10 cellular contexts compared by ENCODE assay signal in the genomic region with DNA sequence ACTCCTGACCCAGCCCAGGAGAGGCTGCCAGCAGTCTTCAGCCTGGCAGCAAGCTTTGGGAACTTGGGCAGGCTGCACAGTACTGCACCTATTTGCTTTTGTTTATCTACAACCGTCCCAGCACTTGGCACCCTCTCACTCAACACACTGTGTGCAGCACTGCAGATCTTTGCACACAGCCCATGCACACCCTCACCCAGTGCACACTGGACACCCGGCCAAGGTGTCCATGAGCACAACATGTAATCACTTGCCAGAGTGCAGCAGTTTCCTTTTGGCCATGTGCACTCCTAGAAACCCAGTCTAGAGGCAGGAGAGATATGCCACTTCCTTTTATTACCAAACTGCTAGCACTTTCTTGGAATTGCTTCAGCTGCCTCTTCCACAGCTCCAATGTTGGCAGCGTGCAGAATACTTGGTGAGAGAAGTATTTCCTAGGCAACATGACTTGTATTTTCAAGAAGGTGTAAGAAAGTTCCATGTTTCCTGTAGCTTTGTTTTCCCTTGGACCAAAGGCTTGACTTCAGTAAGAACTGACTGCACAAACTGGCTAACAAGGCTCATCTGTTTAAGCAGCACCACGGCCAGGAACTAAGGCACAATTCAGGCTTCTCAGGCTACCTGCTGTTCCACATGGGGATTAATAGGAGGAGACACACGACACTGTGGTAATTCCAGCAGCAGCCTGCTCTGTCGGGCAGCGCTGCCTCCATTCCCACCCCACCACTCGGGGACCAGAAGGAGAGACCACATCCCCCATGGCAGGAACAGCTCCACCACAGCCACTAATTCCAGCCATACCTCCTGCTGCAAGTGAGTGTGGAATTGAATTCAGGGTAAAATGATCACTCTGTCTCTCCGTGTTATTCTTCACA. TPM values are rescaled to one million over a fixed set of nuclear protein-coding genes. Genes with fewer than 3 reads are reported as not detected.
DNase-seq lines count a peak whose midpoint lies in the region; ATAC-seq and TF ChIP-seq lines count a peak whose summit lies in the region.
"Had no signal": no experiment of that assay in that cellular context is flagged by ENCODE, and none has a peak within 500 bp of the region (broad histone marks: within the 10 kb centered on the region; RNA-seq: fewer than 3 reads in every experiment).

No MANE protein-coding gene starts in this region.

- H3K4me3 ChIP-seq in LNCaP clone FGC (ENCODE audit: low read depth, low read length) (peak overlapping the region; percentile 31), right atrium auricular region (peak overlapping the region in 1 of 2 donors; percentile 19), gastrocnemius medialis (no peak overlapping the region), tibial artery (no peak overlapping the region)

- TF ChIP-seq CTCF in LNCaP clone FGC (IDR thresholded peaks at IDR 0.05; ENCODE audit: control insufficient read depth, extremely low read depth, insufficient read depth) = no peak
- TF ChIP-seq CTCF in right atrium auricular region (IDR thresholded peaks at IDR 0.05) = no peak
- TF ChIP-seq CTCF in gastrocnemius medialis (IDR thresholded peaks at IDR 0.05 in 4 of 5, conservative IDR thresholded peaks at IDR 0.05 in 1 of 5) = peak in 1 of 5 experiments; percentile 20
- no peak for TF ChIP-seq CTCF in tibial artery (IDR thresholded peaks at IDR 0.05)

- peak; percentile 78 for DNase-seq in LNCaP clone FGC (ENCODE audit: low read depth)
- DNase-seq in right atrium auricular region (ENCODE audit: low spot score) = no peak
- no peak for DNase-seq in gastrocnemius medialis
- no peak for DNase-seq in tibial artery
- no peak for DNase-seq in SHP77 (lab: John Stamatoyannopoulos, UW)
- no peak for DNase-seq in activated T-cell treated with anti-CD3 and anti-CD28 coated beads, Interleukin-2, amount 50 U/mL, for 24 hours
- DNase-seq: MM.1S had no signal

- no peak overlapping the region for H3K27ac Mint-ChIP-seq in activated T-cell treated with anti-CD3 and anti-CD28 coated beads, Interleukin-2, amount 50 U/mL, for 24 hours
- H3K27ac Mint-ChIP-seq: memory B cell had no signal

- H3K36me3 ChIP-seq in right atrium auricular region (no peaks in the 10 kb centered on the region), gastrocnemius medialis (no peaks in the 10 kb centered on the region), tibial artery (no peaks in the 10 kb centered on the region)

- H3K4me1 ChIP-seq in right atrium auricular region (peaks cover 0 to 30% of the 10 kb centered on the region in 2 donors), gastrocnemius medialis (peaks cover 30 to 40% of the 10 kb centered on the region in 2 donors), tibial artery (peaks cover 0 to 24% (median 17%) of the 10 kb centered on the region in 4 donors)

- no peak overlapping the region for H3K4me3 Mint-ChIP-seq in activated T-cell treated with anti-CD3 and anti-CD28 coated beads, Interleukin-2, amount 50 U/mL, for 24 hours
- H3K4me3 Mint-ChIP-seq: memory B cell had no signal

- H3K9me3 Mint-ChIP-seq in activated T-cell treated with anti-CD3 and anti-CD28 coated beads, Interleukin-2, amount 50 U/mL, for 24 hours = no peaks in the 10 kb centered on the region
- H3K9me3 Mint-ChIP-seq: memory B cell had no signal

- peak overlapping the region; percentile 54 for H3K27ac ChIP-seq in angular gyrus (ENCODE audit: low read depth, low read length)
- peak overlapping the region; percentile 31 to 64 for H3K27ac ChIP-seq in right atrium auricular region
- H3K27ac ChIP-seq in gastrocnemius medialis = peak overlapping the region in 2 of 4 donors; percentile 8 to 30
- H3K27ac ChIP-seq in tibial artery = no peak overlapping the region

- in situ Hi-C loops in gastrocnemius medialis (cut with MboI; ENCODE audit: low sequenced_read_pairs in 4 of 4) = no loop called here

- intact Hi-C loops in gastrocnemius medialis (cut with DNase I; ENCODE audit: low total_unique reads) (no loop called here), tibial artery (cut with DNase I; ENCODE audit: low total_unique reads) (no loop called here)

- peak; percentile 32 to 49 for ATAC-seq in gastrocnemius medialis
- no peak for ATAC-seq in GM21825 (IDR thresholded peaks at IDR 0.05; ENCODE audit: unreplicated experiment)

- H3K4me1 Mint-ChIP-seq in activated T-cell treated with anti-CD3 and anti-CD28 coated beads, Interleukin-2, amount 50 U/mL, for 24 hours (ENCODE audit: low read depth) = no peaks in the 10 kb centered on the region
- H3K4me1 Mint-ChIP-seq: memory B cell had no signal

- H3K27me3 ChIP-seq in right atrium auricular region (no peaks in the 10 kb centered on the region), gastrocnemius medialis (no peaks in the 10 kb centered on the region), tibial artery (no peaks in the 10 kb centered on the region)

- H3K27me3 Mint-ChIP-seq in activated T-cell treated with anti-CD3 and anti-CD28 coated beads, Interleukin-2, amount 50 U/mL, for 24 hours = peaks cover 11% of the 10 kb centered on the region

- H3K36me3 Mint-ChIP-seq in activated T-cell treated with anti-CD3 and anti-CD28 coated beads, Interleukin-2, amount 50 U/mL, for 24 hours (ENCODE audit: low read depth) = no peaks in the 10 kb centered on the region
- H3K36me3 Mint-ChIP-seq: memory B cell had no signal

- TF ChIP-seq POLR2A in gastrocnemius medialis (IDR thresholded peaks at IDR 0.05) = no peak

- no peaks in the 10 kb centered on the region for H3K9me3 ChIP-seq in right atrium auricular region
- no peaks in the 10 kb centered on the region for H3K9me3 ChIP-seq in gastrocnemius medialis
- H3K9me3 ChIP-seq in tibial artery = no peaks in the 10 kb centered on the region

RNA-seq across cellular contexts. Expression of gene ATP7B, which starts 15.3 kb away (rescaled TPM):
- total RNA-seq in right atrium auricular region (1 to 10 TPM; 4.3 to 6.5 TPM), gastrocnemius medialis (1 to 10 TPM; 1.6 to 3.3 (median 2.6) TPM)

RNA-seq across cellular contexts. Expression of gene ALG11, which starts 16.3 kb away (rescaled TPM):
- total RNA-seq in right atrium auricular region (10 to 100 TPM; 10.5 to 19.2 TPM), gastrocnemius medialis (10 to 100 TPM in 2 of 4 donors, 1 to 10 TPM in 2; 8.9 to 14.2 (median 10.1) TPM)

RNA-seq across cellular contexts. Expression of gene UTP14C, which starts 28.6 kb away (rescaled TPM):
- total RNA-seq in right atrium auricular region (10 to 100 TPM; 13.1 to 15.0 TPM), gastrocnemius medialis (10 to 100 TPM in 2 of 4 donors, 1 to 10 TPM in 2; 8.1 to 11.4 (median 9.5) TPM)

Comparison
In these comparisons a context has a peak if more than half of its experiments do, and no peak if none do; other contexts are left out.
1. H3K27ac ChIP-seq: peak in angular gyrus (single experiment) and right atrium auricular region (2 of 2); none in tibial artery (0 of 2).